In genomic region chr10:79372871-79373270, GRCh38 we compare ENCODE assay signal across 27 cellular contexts. TPM values are rescaled to one million over a fixed set of nuclear protein-coding genes. Genes with fewer than 3 reads are reported as not detected.
DNase-seq lines count a peak whose midpoint lies in the region; ATAC-seq and TF ChIP-seq lines count a peak whose summit lies in the region.
"Had no signal": no experiment of that assay in that cellular context is flagged by ENCODE, and none has a peak within 500 bp of the region (broad histone marks: within the 10 kb centered on the region; RNA-seq: fewer than 3 reads in every experiment).

No MANE protein-coding gene starts in this region.

- WGBS in testis, 2 donors: 66 to 70% methylated on average over 4 of the region's 4 CpGs

- TF ChIP-seq CTCF in testis (IDR thresholded peaks at IDR 0.05): no peak

- H3K27ac ChIP-seq in testis: no peak overlapping the region
- H3K27ac ChIP-seq: 22Rv1, C4-2B, HL-60, KMS-11 had no signal

- peaks cover 3% of the 10 kb centered on the region for H3K4me1 ChIP-seq in testis
- H3K4me1 ChIP-seq: Caco-2 had no signal

- ATAC-seq in HG03139 (IDR thresholded peaks at IDR 0.05; ENCODE audit: unreplicated experiment) (no peak), HG03469 (IDR thresholded peaks at IDR 0.05; ENCODE audit: unreplicated experiment) (no peak)
- ATAC-seq: CD8-positive, alpha-beta T cell; GM12878 had no signal

- intact Hi-C loops in testis (cut with DNase I; ENCODE audit: low total_unique reads): no loop called here

- H3K36me3 ChIP-seq in testis (ENCODE audit: low read depth, missing control alignments): no peaks in the 10 kb centered on the region

- H3K9me3 ChIP-seq in testis: no peaks in the 10 kb centered on the region
- H3K9me3 ChIP-seq: Caco-2 had no signal

- H3K4me3 ChIP-seq in testis: no peak overlapping the region
- H3K4me3 ChIP-seq: GM12878 had no signal

- peak; percentile 21 for DNase-seq in activated CD4-positive, CD25-positive, alpha-beta regulatory T cell treated with anti-CD3 and anti-CD28 coated beads, Interleukin-2, amount 50 U/mL, for 72 hours
- DNase-seq in activated CD4-positive, CD25-positive, alpha-beta regulatory T cell (lab: John Stamatoyannopoulos, UW): no peak
- DNase-seq in stimulated activated CD4-positive, alpha-beta T cell treated with anti-CD3 and anti-CD28 coated beads, Interleukin-4, amount 100 ng/mL, for 24 hours: peak; percentile 0
- DNase-seq in stimulated activated CD4-positive, alpha-beta T cell treated with anti-CD3 and anti-CD28 coated beads, Interleukin-1b, Interleukin-23, amount 100 ng/mL, for 48 hours: no peak
- DNase-seq in mucosa of gallbladder (ENCODE audit: low spot score) (peak; percentile 4), testis (peak; percentile 7)
- DNase-seq: Caco-2, EL, GDM1, NCI-H1092 treated with DMSO at 0.1 percent for 48 hours, NCI-H1436, NCI-H187, NCI-H2081 treated with DMSO at 0.1 percent for 48 hours, NCI-H2171, NCI-H226, NCI-H510A, NCI-H69, OCI-M1, SIG-M5 had no signal

- no peaks in the 10 kb centered on the region for H3K27me3 ChIP-seq in testis

- TF ChIP-seq POLR2A in testis (IDR thresholded peaks at IDR 0.05): no peak

RNA-seq across cellular contexts. Expression of gene PPIF, which starts 25.6 kb away (rescaled TPM):
- total RNA-seq in mucosa of gallbladder (49.4 TPM), testis (100 to 1,000 TPM in 1 of 2 donors, 10 to 100 TPM in 1; 82.1 to 106 TPM)
- 80.1 TPM for polyA plus RNA-seq in testis (ENCODE audit: insufficient read depth, low read depth, low replicate concordance)

Comparison
In these comparisons a context has a peak if more than half of its experiments do, and no peak if none do; other contexts are left out.
1. DNase-seq: peak in activated CD4-positive, CD25-positive, alpha-beta regulatory T cell treated with anti-CD3 and anti-CD28 coated beads, Interleukin-2, amount 50 U/mL, for 72 hours (single experiment), stimulated activated CD4-positive, alpha-beta T cell treated with anti-CD3 and anti-CD28 coated beads, Interleukin-4, amount 100 ng/mL, for 24 hours (single experiment), mucosa of gallbladder (single experiment) and testis (single experiment); none in activated CD4-positive, CD25-positive, alpha-beta regulatory T cell (0 of 4) and stimulated activated CD4-positive, alpha-beta T cell treated with anti-CD3 and anti-CD28 coated beads, Interleukin-1b, Interleukin-23, amount 100 ng/mL, for 48 hours (single experiment).